8 cellular contexts compared by ENCODE assay signal in genomic region chr14:69767369-69767999, GRCh38. TPM values are rescaled to one million over a fixed set of nuclear protein-coding genes. Genes with fewer than 3 reads are reported as not detected.
DNase-seq lines count a peak whose midpoint lies in the region; ATAC-seq and TF ChIP-seq lines count a peak whose summit lies in the region.

No MANE protein-coding gene starts in this region.

- no peaks in the 10 kb centered on the region for H3K27me3 Mint-ChIP-seq in activated T-cell treated with anti-CD3 and anti-CD28 coated beads, Interleukin-2, amount 50 U/mL, for 24 hours

- peak overlapping the region; percentile 100 for H3K27ac Mint-ChIP-seq in activated T-cell treated with anti-CD3 and anti-CD28 coated beads, Interleukin-2, amount 50 U/mL, for 24 hours

- ATAC-seq in GM21619 (IDR thresholded peaks at IDR 0.05; ENCODE audit: unreplicated experiment) = peak; percentile 49

- peaks cover 3% of the 10 kb centered on the region for H3K9me3 Mint-ChIP-seq in activated T-cell treated with anti-CD3 and anti-CD28 coated beads, Interleukin-2, amount 50 U/mL, for 24 hours

- H3K36me3 Mint-ChIP-seq in activated T-cell treated with anti-CD3 and anti-CD28 coated beads, Interleukin-2, amount 50 U/mL, for 24 hours (ENCODE audit: low read depth) = peaks cover 64% of the 10 kb centered on the region

- 0 to 1% methylated on average over 52 to 54 of the region's 54 CpGs for WGBS in esophagus, 2 donors

- TF ChIP-seq EP300 in Ishikawa (IDR thresholded peaks at IDR 0.05; ENCODE audit: borderline replicate concordance) = no peak

- peak overlapping the region; percentile 88 to 98 for H3K4me3 ChIP-seq in esophagus (ENCODE audit: low read depth in 1 of 2, low read length in 2 of 2)
- H3K4me3 ChIP-seq in mucosa of stomach (ENCODE audit: low read length) = peak overlapping the region; percentile 99

- H3K27me3 ChIP-seq in esophagus (ENCODE audit: control insufficient read depth in 1 of 2, insufficient read depth in 2 of 2, low read length in 2 of 2) (no peaks in the 10 kb centered on the region), mucosa of stomach (ENCODE audit: control insufficient read depth, insufficient read depth, low read length) (no peaks in the 10 kb centered on the region)

- peak overlapping the region; percentile 100 for H3K9ac ChIP-seq in mucosa of stomach (ENCODE audit: low read length)

- H3K4me3 Mint-ChIP-seq in activated T-cell treated with anti-CD3 and anti-CD28 coated beads, Interleukin-2, amount 50 U/mL, for 24 hours = peak overlapping the region; percentile 100

- peak; percentile 98 for DNase-seq in DMS 273 (lab: John Stamatoyannopoulos, UW; ENCODE audit: unreplicated experiment)
- peak; percentile 92 for DNase-seq in OCI-M1 (lab: John Stamatoyannopoulos, UW)
- DNase-seq in activated T-cell treated with anti-CD3 and anti-CD28 coated beads, Interleukin-2, amount 50 U/mL, for 24 hours = peak; percentile 95
- DNase-seq in stimulated activated CD8-positive, alpha-beta memory T cell treated with anti-CD3 and anti-CD28 coated beads, Interleukin-4, amount 100 ng/mL, for 4 hours (ENCODE audit: low read depth in 2 of 2, low spot score in 1 of 2) = peak; percentile 71 to 82

- H3K9me3 ChIP-seq in esophagus (ENCODE audit: control insufficient read depth in 2 of 2, insufficient read depth in 1 of 2, low read depth in 1 of 2, low read length in 1 of 2) (no peaks in the 10 kb centered on the region), mucosa of stomach (ENCODE audit: control insufficient read depth, low read length) (no peaks in the 10 kb centered on the region)

- peaks cover 77% of the 10 kb centered on the region for H3K4me1 Mint-ChIP-seq in activated T-cell treated with anti-CD3 and anti-CD28 coated beads, Interleukin-2, amount 50 U/mL, for 24 hours (ENCODE audit: low read depth)

- no peak for TF ChIP-seq RAD21 in Ishikawa (IDR thresholded peaks at IDR 0.05; ENCODE audit: low read depth)

- H3K36me3 ChIP-seq in esophagus (ENCODE audit: control insufficient read depth in 2 of 2, insufficient read depth in 2 of 2, low read length in 1 of 2) (peaks cover 9 to 13% of the 10 kb centered on the region in 2 donors), mucosa of stomach (ENCODE audit: control insufficient read depth, insufficient read depth, low read length) (peaks cover 13% of the 10 kb centered on the region)

- peak overlapping the region; percentile 98 to 100 for H3K27ac ChIP-seq in esophagus (ENCODE audit: low read depth in 2 of 2, low read length in 1 of 2)

- H3K4me1 ChIP-seq in esophagus (ENCODE audit: control insufficient read depth in 2 of 2, insufficient read depth in 2 of 2, low read length in 1 of 2) (peaks cover 0 to 2% of the 10 kb centered on the region in 2 donors), mucosa of stomach (ENCODE audit: control insufficient read depth, insufficient read depth, low read length) (peaks cover 23% of the 10 kb centered on the region)

TF ChIP-seq in Ishikawa, 13 proteins besides CTCF, POLR2A, EP300 and RAD21:
- peak; percentile 87 for TF ChIP-seq TAF1 (IDR thresholded peaks at IDR 0.05; ENCODE audit: low read depth)
- TF ChIP-seq ZBTB7A (IDR thresholded peaks at IDR 0.05; ENCODE audit: low read depth) = no peak
- peak; percentile 58 for TF ChIP-seq TEAD4 (IDR thresholded peaks at IDR 0.05)
- TF ChIP-seq YY1 (IDR thresholded peaks at IDR 0.05; ENCODE audit: low read depth) = peak; percentile 95
- peak; percentile 58 for TF ChIP-seq EGR1 (IDR thresholded peaks at IDR 0.05)
- TF ChIP-seq NFIC (IDR thresholded peaks at IDR 0.05) = no peak
- 0 out of 2 replicates have a peak, but pooled peaks have one; percentile 1 for TF ChIP-seq CEBPB (IDR thresholded peaks at IDR 0.05)
- no peak for TF ChIP-seq USF1 (IDR thresholded peaks at IDR 0.05)
- TF ChIP-seq REST (IDR thresholded peaks at IDR 0.05; ENCODE audit: low read depth) = no peak
- TF ChIP-seq, protein P1, sequence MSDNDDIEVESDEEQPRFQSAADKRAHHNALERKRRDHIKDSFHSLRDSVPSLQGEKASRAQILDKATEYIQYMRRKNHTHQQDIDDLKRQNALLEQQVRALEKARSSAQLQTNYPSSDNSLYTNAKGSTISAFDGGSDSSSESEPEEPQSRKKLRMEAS (IDR thresholded peaks at IDR 0.05) = peak; percentile 42

RNA-seq across cellular contexts. Expression of gene SRSF5, which starts 0.5 kb away (rescaled TPM):
- 100 to 1,000 TPM; 362 to 481 TPM for polyA plus RNA-seq in esophagus

RNA-seq across cellular contexts. Expression of gene SLC10A1, which starts 29.6 kb away (rescaled TPM):
- not detected for polyA plus RNA-seq in esophagus

Comparison
In these comparisons a context has a peak if more than half of its experiments do, and no peak if none do; other contexts are left out.
1. Peak in every context shown above with its lines: DNase-seq, ATAC-seq, H3K4me3 ChIP-seq and H3K27ac ChIP-seq.